ENCODE assay signal across 21 cellular contexts in the genomic region with DNA sequence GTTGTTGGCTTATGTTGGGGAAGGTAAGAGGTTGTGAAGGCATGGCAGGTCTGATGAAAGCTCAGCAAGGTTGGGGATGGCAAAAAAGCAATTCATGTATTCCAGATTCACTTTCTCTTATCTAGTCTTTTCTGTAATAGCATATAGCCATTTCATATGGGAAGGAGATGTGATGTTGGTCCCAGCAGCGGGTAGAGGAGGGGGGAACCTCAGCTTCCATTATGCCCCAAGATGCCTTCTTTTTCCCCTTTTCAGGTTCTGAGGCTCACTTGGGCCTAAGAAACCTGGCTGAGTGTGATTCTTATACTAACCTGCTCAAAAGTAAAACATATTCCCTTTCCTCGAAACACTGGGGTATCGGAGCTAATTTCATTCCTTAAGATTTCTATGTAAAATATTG.
A peak's percentile ranks its signal among the peaks of the same experiment; 100 is the strongest.
DNase-seq lines count a peak whose midpoint lies in the region; ATAC-seq, FAIRE-seq and TF ChIP-seq lines count a peak whose summit lies in the region.
"Had no signal": no experiment of that assay in that cellular context is flagged by ENCODE, and none has a peak within 500 bp of the region (broad histone marks: within the 10 kb centered on the region; RNA-seq: fewer than 3 reads in every experiment).

No MANE protein-coding gene starts in this region.

- peak overlapping the region in 1 of 4 donors; percentile 42 for H3K4me3 Mint-ChIP-seq in IgD-negative memory B cell
- H3K4me3 Mint-ChIP-seq in astrocyte (ENCODE audit: unreplicated experiment) = no peak overlapping the region

- TF ChIP-seq POLR2A in upper lobe of left lung (IDR thresholded peaks at IDR 0.05) = no peak

- peaks cover 19% of the 10 kb centered on the region for H3K4me1 ChIP-seq in astrocyte (ENCODE audit: insufficient read depth, low read length)
- peaks cover 9 to 21% (median 14%) of the 10 kb centered on the region in 4 donors for H3K4me1 ChIP-seq in upper lobe of left lung
- H3K4me1 ChIP-seq in OCI-LY7 (ENCODE audit: insufficient read depth, low read length, poor library complexity, severe bottlenecking) = peaks cover 11% of the 10 kb centered on the region
- H3K4me1 ChIP-seq: BE2C, SJCRH30 had no signal

- H3K79me2 ChIP-seq in astrocyte (ENCODE audit: insufficient read depth, low read length) (peaks cover 78% of the 10 kb centered on the region), OCI-LY7 (ENCODE audit: insufficient read depth, low read depth, low read length) (no peaks in the 10 kb centered on the region; the same call in 1 of the 2 replicates)

- no peaks in the 10 kb centered on the region for H3K9me2 ChIP-seq in OCI-LY7 (ENCODE audit: insufficient read depth, low read length)

- CTCF ChIA-PET in OCI-LY7 (lab: Charles Lee; ENCODE audit: unreplicated experiment) = interaction anchor here (0.6 to 0.7 kb wide), 2 partner anchors 9 to 179 kb away, joined by 3 to 6 read pairs; no protein-coding TSS in a partner anchor

- peak overlapping the region in 2 of 3 donors; percentile 21 to 87 for H3K27ac Mint-ChIP-seq in IgD-negative memory B cell
- H3K27ac Mint-ChIP-seq in astrocyte (ENCODE audit: unreplicated experiment) = no peak overlapping the region

- TF ChIP-seq CTCF in astrocyte (IDR thresholded peaks at IDR 0.05; ENCODE audit: insufficient read depth, low read depth, low read length) = no peak
- no peak for TF ChIP-seq CTCF in upper lobe of left lung (IDR thresholded peaks at IDR 0.05)
- TF ChIP-seq CTCF in OCI-LY7 (conservative IDR thresholded peaks at IDR 0.05; ENCODE audit: low read length) = no peak

- TF ChIP-seq EP300 in upper lobe of left lung (IDR thresholded peaks at IDR 0.05) = no peak

- H3K36me3 ChIP-seq in astrocyte (ENCODE audit: insufficient read depth, low read length) (no peaks in the 10 kb centered on the region), upper lobe of left lung (no peaks in the 10 kb centered on the region), OCI-LY7 (ENCODE audit: insufficient read depth, low read length) (no peaks in the 10 kb centered on the region)
- H3K36me3 ChIP-seq: BE2C, SJCRH30 had no signal

- H3K27me3 ChIP-seq in astrocyte (ENCODE audit: insufficient read depth, low read length) = peaks cover 45% of the 10 kb centered on the region
- H3K27me3 ChIP-seq in upper lobe of left lung = peaks cover 0 to 90% (median 53%) of the 10 kb centered on the region in 4 donors
- H3K27me3 ChIP-seq: SJCRH30 had no signal

- H3K9me3 ChIP-seq in astrocyte (ENCODE audit: insufficient read depth, low read depth, low read length) (no peaks in the 10 kb centered on the region), upper lobe of left lung (no peaks in the 10 kb centered on the region), OCI-LY7 (ENCODE audit: low read length) (no peaks in the 10 kb centered on the region)
- H3K9me3 ChIP-seq: BE2C, SJCRH30 had no signal

- H3K4me1 Mint-ChIP-seq in IgD-negative memory B cell (peaks cover 6 to 17% (median 7%) of the 10 kb centered on the region in 3 donors), astrocyte (ENCODE audit: low read depth, unreplicated experiment) (peaks cover 2% of the 10 kb centered on the region)

- H3K4me3 ChIP-seq in astrocyte (ENCODE audit: insufficient read depth, low read depth, low read length) = peak overlapping the region; percentile 60
- H3K4me3 ChIP-seq in upper lobe of left lung = no peak overlapping the region
- H3K4me3 ChIP-seq in OCI-LY7 (ENCODE audit: low read depth, low read length, poor library complexity, severe bottlenecking) = no peak overlapping the region
- H3K4me3 ChIP-seq: SJCRH30 had no signal

- DNase-seq in astrocyte (ENCODE audit: low read depth) (no peak), putamen (ENCODE audit: low spot score) (peak; percentile 26), upper lobe of left lung (no peak), OCI-LY7 (ENCODE audit: low spot score) (no peak)
- DNase-seq: BE2C; EL; KBM-7; NCI-H1092 treated with DMSO at 0.1 percent for 48 hours; NCI-H1436 treated with DMSO at 0.1 percent for 48 hours; NCI-H1930; NCI-H226; NCI-H510A treated with DMSO at 0.1 percent for 48 hours; NCI-H774; NK-92 treated with Interleukin-12 subunit alpha and Interleukin-12 subunit beta, amount 100 ng/mL, for 24 hours; SJCRH30 had no signal

- WGBS in upper lobe of left lung, 2 donors = 50 to 57% methylated on average over 3 of the region's 3 CpGs

- FAIRE-seq in astrocyte (lab: Jason Lieb, UNC) = no peak
- FAIRE-seq: A204.1, D721Med, RCC 7860 had no signal

- no peak for ATAC-seq in upper lobe of left lung (ENCODE audit: low FRiP score in 2 of 2)
- ATAC-seq in HG02885 (IDR thresholded peaks at IDR 0.05; ENCODE audit: poor library complexity, unreplicated experiment) = no peak

- POLR2A ChIA-PET in OCI-LY7 (lab: Charles Lee) = interaction anchor here (0.6 to 1.1 kb wide), 2 partner anchors 19 to 732 kb away, joined by 3 read pairs; no protein-coding TSS in a partner anchor

- intact Hi-C loops in OCI-LY7 (cut with micrococcal nuclease; ENCODE audit: unreplicated experiment) = loop anchor here (2.0 kb wide), 2 partner anchors 541 to 901 kb away; no protein-coding TSS in a partner anchor

- no TSS peak for BruUV-seq in OCI-LY7 (replicated peaks; lab: Mats Ljungman, UMichigan)

- H3K9me3 Mint-ChIP-seq in IgD-negative memory B cell = peaks cover 5 to 30% (median 5%) of the 10 kb centered on the region in 3 donors
- H3K9me3 Mint-ChIP-seq in astrocyte (ENCODE audit: unreplicated experiment) = peaks cover 14% of the 10 kb centered on the region

- H4K20me1 ChIP-seq in astrocyte (ENCODE audit: insufficient read depth, low read length) (peaks cover 7% of the 10 kb centered on the region), OCI-LY7 (ENCODE audit: insufficient read depth, low read length) (no peaks in the 10 kb centered on the region)

- H3K4me2 ChIP-seq in astrocyte (ENCODE audit: low read length) = peak overlapping the region; percentile 91
- no peak overlapping the region for H3K4me2 ChIP-seq in OCI-LY7 (ENCODE audit: low read length)

- peak overlapping the region; percentile 34 for H3K9ac ChIP-seq in astrocyte (ENCODE audit: low read length)

- H3K27me3 Mint-ChIP-seq in IgD-negative memory B cell (peaks cover 73% of the 10 kb centered on the region), astrocyte (ENCODE audit: low read depth, unreplicated experiment) (peaks cover 80% of the 10 kb centered on the region)

- peak overlapping the region; percentile 37 for H3K27ac ChIP-seq in astrocyte (ENCODE audit: low read depth, low read length)
- peak overlapping the region; percentile 30 for H3K27ac ChIP-seq in cingulate gyrus (ENCODE audit: low read depth, low read length)
- no peak overlapping the region for H3K27ac ChIP-seq in upper lobe of left lung
- no peak overlapping the region for H3K27ac ChIP-seq in OCI-LY7 (ENCODE audit: low read depth, low read length, poor library complexity, severe bottlenecking)
- H3K27ac ChIP-seq: SJCRH30 had no signal

- H3K36me3 Mint-ChIP-seq in IgD-negative memory B cell (peaks cover 4% of the 10 kb centered on the region), astrocyte (ENCODE audit: low read depth, unreplicated experiment) (no peaks in the 10 kb centered on the region)

- H2AFZ ChIP-seq in astrocyte (ENCODE audit: low read depth, low read length) (no peak overlapping the region), OCI-LY7 (ENCODE audit: low read length) (no peak overlapping the region)

Comparison
In these comparisons a context has a peak if more than half of its experiments do, and no peak if none do; other contexts are left out.
1. H3K27ac ChIP-seq: peak in astrocyte (single experiment) and cingulate gyrus (single experiment); none in upper lobe of left lung (0 of 4) and OCI-LY7 (single experiment).